ENCODE assay signal across 8 cellular contexts in genomic region chr11:63768232-63769043, GRCh38. TPM values are rescaled to one million over a fixed set of nuclear protein-coding genes. Genes with fewer than 3 reads are reported as not detected.
DNase-seq lines count a peak whose midpoint lies in the region; ATAC-seq and TF ChIP-seq lines count a peak whose summit lies in the region.

TSS of gene ZFTA (minus strand) at chr11:63768775. CDS start at chr11:63768622, 153 bp downstream.

- TF ChIP-seq CTCF in AG04449 (IDR thresholded peaks at IDR 0.05; ENCODE audit: insufficient read depth, low read length, missing control alignments) (peak; percentile 57), HL-60 (IDR thresholded peaks at IDR 0.05; ENCODE audit: insufficient read depth, low read length) (no peak), gastroesophageal sphincter (IDR thresholded peaks at IDR 0.05) (peak in 3 of 4 experiments; percentile 75 to 91 (median 89)), neutrophil (IDR thresholded peaks at IDR 0.05) (peak; percentile 80), tibial artery (IDR thresholded peaks at IDR 0.05) (peak; percentile 50 to 86)

- H3K27me3 ChIP-seq in HL-60 (ENCODE audit: insufficient read depth, poor library complexity, severe bottlenecking): peaks cover 29% of the 10 kb centered on the region
- no peaks in the 10 kb centered on the region for H3K27me3 ChIP-seq in gastroesophageal sphincter
- H3K27me3 ChIP-seq in neutrophil: peaks cover 72% of the 10 kb centered on the region
- H3K27me3 ChIP-seq in tibial artery: no peaks in the 10 kb centered on the region

- H3K9me3 ChIP-seq in gastroesophageal sphincter (no peaks in the 10 kb centered on the region), neutrophil (no peaks in the 10 kb centered on the region), tibial artery (no peaks in the 10 kb centered on the region)

- WGBS in gastroesophageal sphincter (ENCODE audit: low coverage in 1 of 2), 2 donors: no CpG with 5 or more reads among the region's 114 CpGs

- CTCF ChIA-PET in AG04449 (lab: Yijun Ruan, JAX): interaction anchor here (0.9 to 4.6 kb wide), 24 partner anchors 11 to 416 kb away, joined by 3 to 36 read pairs (median 4); partner anchors contain the start of genes ATL3 and MARK2

- DNase-seq in AG04449 (ENCODE audit: low read depth, low spot score): no peak
- peak in 1 of 2 experiments; percentile 27 for DNase-seq in HL-60 (ENCODE audit: low read depth in 1 of 2, low spot score in 1 of 2)
- peak; percentile 72 for DNase-seq in RPMI7951 (ENCODE audit: low read depth)
- DNase-seq in activated naive CD4-positive, alpha-beta T cell treated with Interleukin-2 at 50 U/mL for 16 hours: peak; percentile 63
- peak in 1 of 2 donors; percentile 78 for DNase-seq in tibial artery

- H3K4me3 ChIP-seq in AG04449 (ENCODE audit: low read depth, low read length): peak within 1 kb of the TSS; percentile 70
- H3K4me3 ChIP-seq in HL-60 (replicated peaks; ENCODE audit: insufficient read depth, low read length): peak within 1 kb of the TSS; percentile 75
- H3K4me3 ChIP-seq in gastroesophageal sphincter: peak within 1 kb of the TSS; percentile 93 to 96
- peak within 1 kb of the TSS; percentile 77 for H3K4me3 ChIP-seq in neutrophil (ENCODE audit: low read depth in 1 of 2, low read length in 1 of 2)
- H3K4me3 ChIP-seq in tibial artery: peak within 1 kb of the TSS; percentile 91 to 94

- H3K27ac ChIP-seq in HL-60 (replicated peaks) (no peak within 1 kb of the TSS), gastroesophageal sphincter (peak within 1 kb of the TSS; percentile 57 to 91 (median 88)), neutrophil (no peak within 1 kb of the TSS), tibial artery (peak within 1 kb of the TSS; percentile 89 to 90)

- TF ChIP-seq POLR2A in gastroesophageal sphincter (IDR thresholded peaks at IDR 0.05): no peak

- no peak for TF ChIP-seq EP300 in gastroesophageal sphincter (IDR thresholded peaks at IDR 0.05)

- H3K4me1 ChIP-seq in gastroesophageal sphincter (peaks cover 0 to 59% (median 44%) of the 10 kb centered on the region in 3 donors), neutrophil (ENCODE audit: control insufficient read depth in 1 of 2, insufficient read depth in 1 of 2, low read depth in 1 of 2, low read length in 1 of 2) (peaks cover 15 to 23% of the 10 kb centered on the region in 2 experiments), tibial artery (peaks cover 0 to 42% (median 21%) of the 10 kb centered on the region in 4 donors)

- POLR2A ChIA-PET in AG04449 (lab: Yijun Ruan, JAX): interaction anchor here (1.0 to 1.4 kb wide), 5 partner anchors 72 to 417 kb away, joined by 3 to 5 read pairs (median 4); partner anchors contain the start of gene STIP1

- H3K36me3 ChIP-seq in gastroesophageal sphincter (no peaks in the 10 kb centered on the region), neutrophil (no peaks in the 10 kb centered on the region), tibial artery (peaks cover 0 to 8% (median 0%) of the 10 kb centered on the region in 3 donors)

- ATAC-seq in GM19023 (IDR thresholded peaks at IDR 0.05; ENCODE audit: unreplicated experiment) (peak; percentile 54), gastroesophageal sphincter (peak; percentile 56)

- intact Hi-C loops in tibial artery (cut with DNase I; ENCODE audit: low total_unique reads): loop anchor here (2.0 to 5.0 kb wide), 3 partner anchors 44 to 179 kb away; partner anchors contain the start of genes MARK2 and SPINDOC

RNA-seq across cellular contexts. Expression of gene ZFTA, which starts in this region (rescaled TPM):
- total RNA-seq in RPMI7951 (2014; rRNA removed; shearing (Covaris generic)): 6.0 and 8.0 TPM in 2 replicates
- total RNA-seq in gastroesophageal sphincter: 10 to 100 TPM; 13.2 to 31.8 (median 24.5) TPM

Comparison
In these comparisons a context has a peak if more than half of its experiments do, and no peak if none do; other contexts are left out.
1. H3K27ac ChIP-seq: peak in gastroesophageal sphincter (4 of 4) and tibial artery (2 of 2); none in HL-60 (single experiment) and neutrophil (single experiment).
2. Peak in every context shown above with its lines, with median percentiles within 50 percentile points of each other: H3K4me3 ChIP-seq.